In genomic region chr20:10651227-10651990, GRCh38 we compare ENCODE assay signal across 10 cellular contexts. TPM values are rescaled to one million over a fixed set of nuclear protein-coding genes. Genes with fewer than 3 reads are reported as not detected.
DNase-seq lines count a peak whose midpoint lies in the region; ATAC-seq and TF ChIP-seq lines count a peak whose summit lies in the region.
"Had no signal": no experiment of that assay in that cellular context is flagged by ENCODE, and none has a peak within 500 bp of the region (broad histone marks: within the 10 kb centered on the region; RNA-seq: fewer than 3 reads in every experiment).

No MANE protein-coding gene starts in this region.

- peak; percentile 55 for DNase-seq in DMS79 treated with DMSO at 0.1 percent for 48 hours (lab: John Stamatoyannopoulos, UW)
- DNase-seq in RPMI7951 (ENCODE audit: low read depth) = peak; percentile 90
- DNase-seq in fibroblast of villous mesenchyme (ENCODE audit: low read depth) = peak; percentile 49
- peak; percentile 58 for DNase-seq in pulmonary artery endothelial cell (ENCODE audit: low read depth, low spot score)
- DNase-seq in NCI-H774 (lab: John Stamatoyannopoulos, UW) = no peak
- DNase-seq in activated naive CD8-positive, alpha-beta T cell treated with anti-CD3 and anti-CD28 coated beads for 36 hours = no peak
- DNase-seq in MM.1S = no peak
- DNase-seq: activated naive CD4-positive, alpha-beta T cell had no signal

- H3K4me1 Mint-ChIP-seq in activated naive CD8-positive, alpha-beta T cell treated with anti-CD3 and anti-CD28 coated beads for 36 hours = no peaks in the 10 kb centered on the region

- TF ChIP-seq CTCF in fibroblast of villous mesenchyme (IDR thresholded peaks at IDR 0.05; ENCODE audit: insufficient read depth, low read depth, low read length) (no peak), MM.1S (IDR thresholded peaks at IDR 0.05; ENCODE audit: low read length) (no peak)

- H3K4me3 Mint-ChIP-seq in activated naive CD8-positive, alpha-beta T cell treated with anti-CD3 and anti-CD28 coated beads for 36 hours = no peak overlapping the region

- ATAC-seq in HG02642 (IDR thresholded peaks at IDR 0.05; ENCODE audit: poor library complexity, unreplicated experiment) = no peak

- no peaks in the 10 kb centered on the region for H4K20me1 ChIP-seq in MM.1S (ENCODE audit: insufficient read depth, low read length)

- H3K9ac ChIP-seq in MM.1S (ENCODE audit: low read length) = no peak overlapping the region

- H3K27ac Mint-ChIP-seq in activated naive CD8-positive, alpha-beta T cell treated with anti-CD3 and anti-CD28 coated beads for 36 hours = no peak overlapping the region

- peaks cover 3% of the 10 kb centered on the region for H3K36me3 ChIP-seq in MM.1S (replicated peaks; ENCODE audit: insufficient read depth, low read length)

- H3K27me3 ChIP-seq in MM.1S (replicated peaks; ENCODE audit: insufficient read depth, low read length) = no peaks in the 10 kb centered on the region
- H3K27me3 ChIP-seq: SJSA1 had no signal

- H3F3A ChIP-seq in MM.1S (ENCODE audit: insufficient read depth, low read length) = no peaks in the 10 kb centered on the region

- H3K27ac ChIP-seq in MM.1S (ENCODE audit: low read length) = no peak overlapping the region
- H3K27ac ChIP-seq: SJSA1 had no signal

- H3K4me2 ChIP-seq in MM.1S (ENCODE audit: low read depth, low read length) = no peak overlapping the region

- no peaks in the 10 kb centered on the region for H3K9me2 ChIP-seq in MM.1S (replicated peaks; ENCODE audit: insufficient read depth, low read length)

- no peaks in the 10 kb centered on the region for H3K9me3 Mint-ChIP-seq in activated naive CD8-positive, alpha-beta T cell treated with anti-CD3 and anti-CD28 coated beads for 36 hours

- peaks cover 45% of the 10 kb centered on the region for H3K27me3 Mint-ChIP-seq in activated naive CD8-positive, alpha-beta T cell treated with anti-CD3 and anti-CD28 coated beads for 36 hours

- no peaks in the 10 kb centered on the region for H3K4me1 ChIP-seq in MM.1S (ENCODE audit: low read length)

- H2AFZ ChIP-seq in MM.1S (ENCODE audit: low read length) = no peak overlapping the region

- no peaks in the 10 kb centered on the region for H3K79me2 ChIP-seq in MM.1S (ENCODE audit: low read length)

- no peaks in the 10 kb centered on the region for H3K9me3 ChIP-seq in MM.1S (replicated peaks; ENCODE audit: insufficient read depth, low read length)
- H3K9me3 ChIP-seq: SJSA1 had no signal

- H3K36me3 Mint-ChIP-seq in activated naive CD8-positive, alpha-beta T cell treated with anti-CD3 and anti-CD28 coated beads for 36 hours = no peaks in the 10 kb centered on the region

- no peak overlapping the region for H3K4me3 ChIP-seq in fibroblast of villous mesenchyme (ENCODE audit: low read depth, low read length)
- H3K4me3 ChIP-seq in MM.1S (ENCODE audit: low read length) = no peak overlapping the region
- H3K4me3 ChIP-seq: SJSA1 had no signal

RNA-seq across cellular contexts. Expression of gene JAG1, which starts 22.4 kb away (rescaled TPM):
- total RNA-seq in RPMI7951 (2014; rRNA removed; shearing (Covaris generic)) = 3.0 and 3.1 TPM in 2 replicates
- 12.1 and 16.1 TPM in 2 replicates for total RNA-seq in fibroblast of villous mesenchyme
- total RNA-seq in pulmonary artery endothelial cell = 81.8 and 93.1 TPM in 2 replicates
- under 1 TPM in 1 of 2 experiments, not detected in 1; 0.19 TPM for total RNA-seq in activated naive CD8-positive, alpha-beta T cell treated with anti-CD3 and anti-CD28 coated beads for 36 hours

Comparison
In these comparisons a context has a peak if more than half of its experiments do, and no peak if none do; other contexts are left out.
1. DNase-seq: peak in DMS79 treated with DMSO at 0.1 percent for 48 hours (single experiment), RPMI7951 (single experiment), fibroblast of villous mesenchyme (single experiment) and pulmonary artery endothelial cell (single experiment); none in NCI-H774 (single experiment), activated naive CD8-positive, alpha-beta T cell treated with anti-CD3 and anti-CD28 coated beads for 36 hours (single experiment) and MM.1S (single experiment).